In the genomic region with DNA sequence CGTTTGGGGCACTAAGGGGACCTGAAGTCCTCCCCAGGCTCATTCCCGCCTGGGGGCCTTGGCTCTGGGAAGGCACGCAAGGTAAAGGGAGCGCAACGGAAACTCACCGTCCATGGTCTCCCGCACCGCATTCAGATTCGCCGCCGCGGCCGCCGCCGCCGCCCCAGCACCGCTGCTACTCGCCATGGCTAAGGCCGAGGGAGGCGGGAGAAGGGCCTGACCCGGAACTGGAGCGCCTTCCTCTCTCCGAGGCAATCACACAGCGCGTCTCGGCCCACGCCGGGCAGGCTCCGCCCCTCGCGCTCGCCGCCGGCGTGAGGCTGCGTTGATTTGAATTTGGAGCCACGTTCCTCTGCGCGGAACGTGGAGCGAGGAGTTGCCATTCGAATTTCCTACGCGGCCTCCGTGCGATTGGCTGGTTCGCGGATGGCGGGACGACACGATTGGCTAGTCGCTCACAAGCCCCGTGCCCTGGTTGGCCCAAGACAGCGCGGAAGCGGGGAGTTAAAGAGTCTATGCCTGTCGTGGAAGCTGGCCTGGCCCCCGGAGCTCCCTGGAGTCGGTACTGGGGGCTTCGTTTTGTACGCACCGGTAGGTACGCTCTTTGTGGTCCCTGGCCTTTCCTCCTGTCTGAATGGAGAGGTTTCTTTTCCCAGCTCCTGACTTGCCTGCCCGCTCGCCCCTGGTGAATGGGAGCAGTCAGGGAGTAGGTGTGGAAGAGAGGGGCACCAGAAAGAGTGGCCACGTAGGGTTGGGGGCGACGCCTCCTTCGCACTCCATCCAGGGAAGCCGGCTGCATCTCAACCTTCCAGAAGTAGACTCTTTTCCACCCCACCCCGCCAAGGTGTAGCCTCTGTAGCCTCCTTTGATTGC, we compare ENCODE assay signal across 8 cellular contexts. TPM values are rescaled to one million over a fixed set of nuclear protein-coding genes. Genes with fewer than 3 reads are reported as not detected.
A peak's percentile ranks its signal among the peaks of the same experiment; 100 is the strongest.
DNase-seq lines count a peak whose midpoint lies in the region; ATAC-seq, FAIRE-seq and TF ChIP-seq lines count a peak whose summit lies in the region.

A gene (plus strand): TSS at position 507 of the 873 bp plus-strand sequence. CDS start 1,018 bp downstream, outside the sequence.
A gene with protein sequence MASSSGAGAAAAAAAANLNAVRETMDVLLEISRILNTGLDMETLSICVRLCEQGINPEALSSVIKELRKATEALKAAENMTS (minus strand): TSS at position 213 of the 873 bp plus-strand sequence. CDS start 27 bp downstream, at position 186.

- H3K4me3 ChIP-seq in ovary (peak within 1 kb of the TSS; percentile 83), tibial artery (peak within 1 kb of the TSS; percentile 86 to 91)

- H3K9me3 ChIP-seq in ovary (no peaks in the 10 kb centered on the region), tibial artery (no peaks in the 10 kb centered on the region)

- H3K36me3 ChIP-seq in ovary, result no peaks in the 10 kb centered on the region
- H3K36me3 ChIP-seq in tibial artery, result no peaks in the 10 kb centered on the region

- TF ChIP-seq CTCF in ovary (IDR thresholded peaks at IDR 0.05) (no peak), tibial artery (IDR thresholded peaks at IDR 0.05) (no peak)

- peak; percentile 100 for FAIRE-seq in GM12892 (lab: Jason Lieb, UNC)

- H3K4me1 ChIP-seq in ovary (ENCODE audit: insufficient read depth), result peaks cover 3% of the 10 kb centered on the region
- peaks cover 0 to 22% (median 15%) of the 10 kb centered on the region in 4 donors for H3K4me1 ChIP-seq in tibial artery

- no peak within 1 kb of the TSS for H3K27ac ChIP-seq in ovary
- peak within 1 kb of the TSS; percentile 63 to 73 for H3K27ac ChIP-seq in tibial artery

- no peak for TF ChIP-seq EP300 in ovary (IDR thresholded peaks at IDR 0.05)

- no peaks in the 10 kb centered on the region for H3K27me3 ChIP-seq in ovary
- H3K27me3 ChIP-seq in tibial artery, result no peaks in the 10 kb centered on the region

- ATAC-seq in HG02840 (IDR thresholded peaks at IDR 0.05; ENCODE audit: low FRiP score, unreplicated experiment) (peak; percentile 97), Right ventricle myocardium inferior (peak; percentile 99)

- 0% methylated on average over 37 to 71 of the region's 71 CpGs for WGBS in ovary, 3 donors

- intact Hi-C loops in Right ventricle myocardium inferior (cut with DNase I), result loop anchor here (1.0 kb wide), 1 partner anchor 55 kb away; a partner anchor contains a TSS
- intact Hi-C loops in ovary (cut with DNase I), result no loop called here
- intact Hi-C loops in tibial artery (cut with DNase I; ENCODE audit: low total_unique reads), result loop anchor here (2.0 kb wide), 1 partner anchor 55 kb away; a partner anchor contains a TSS

- peak; percentile 92 for TF ChIP-seq POLR2A in GM12892 (IDR thresholded peaks at IDR 0.05; ENCODE audit: low read depth, low read length)
- TF ChIP-seq POLR2A in ovary (IDR thresholded peaks at IDR 0.05), result no peak

- DNase-seq in GM12892 (ENCODE audit: insufficient read length), result peak; percentile 72
- peak; percentile 97 for DNase-seq in NCI-H1436 (lab: John Stamatoyannopoulos, UW)
- peak; percentile 94 for DNase-seq in SW480 (ENCODE audit: low spot score)
- DNase-seq in activated naive CD8-positive, alpha-beta T cell treated with anti-CD3 and anti-CD28 coated beads, Interleukin-2, amount 50 U/mL, for 16 hours (ENCODE audit: low read depth, low spot score), result peak; percentile 92
- peak; percentile 98 for DNase-seq in Right ventricle myocardium inferior (ENCODE audit: missing footprints)
- peak; percentile 86 to 94 (median 90) for DNase-seq in ovary
- DNase-seq in tibial artery, result peak; percentile 95 to 97

RNA-seq across cellular contexts. Expression of the first gene that starts in this region (rescaled TPM):
- 13.8 TPM for polyA plus RNA-seq in GM12892 (2012; ENCODE audit: missing spikeins)
- total RNA-seq in Right ventricle myocardium inferior, result 0.62 TPM
- 1 to 10 TPM in 6 of 7 donors, under 1 TPM in 1; 0.66 to 2.1 (median 1.3) TPM for total RNA-seq in ovary
- 1 to 10 TPM in 1 of 2 donors, under 1 TPM in 1; 0.84 to 2.5 TPM for polyA plus RNA-seq in ovary

RNA-seq across cellular contexts. Expression of the second gene that starts in this region (rescaled TPM):
- 28.3 TPM for polyA plus RNA-seq in GM12892 (2012; ENCODE audit: missing spikeins)
- total RNA-seq in Right ventricle myocardium inferior, result 6.6 TPM
- total RNA-seq in ovary, result 1 to 10 TPM; 4.2 to 7.3 (median 5.2) TPM
- polyA plus RNA-seq in ovary, result 1 to 10 TPM; 6.5 to 6.9 TPM

Comparison
In these comparisons a context has a peak if more than half of its experiments do, and no peak if none do; other contexts are left out.
1. H3K27ac ChIP-seq: peak in tibial artery (2 of 2); none in ovary (0 of 2).
2. intact Hi-C loops: an anchor here in Right ventricle myocardium inferior (1.0 kb wide) and tibial artery (2.0 kb wide); none called in ovary.
3. Peak in every context shown above with its lines, with median percentiles within 50 percentile points of each other: DNase-seq.